30 cellular contexts compared by ENCODE assay signal in genomic region chr13:37966266-37966665, GRCh38.
"Had no signal": no experiment of that assay in that cellular context is flagged by ENCODE, and none has a peak within 500 bp of the region (broad histone marks: within the 10 kb centered on the region; RNA-seq: fewer than 3 reads in every experiment).

No MANE protein-coding gene starts in this region.

- FAIRE-seq: small intestine had no signal

- H3K36me3 ChIP-seq: colonic mucosa, gastroesophageal sphincter, left ventricle myocardium inferior, neutrophil, sigmoid colon, stomach, thyroid gland, upper lobe of right lung had no signal

- H3K9me3 ChIP-seq: colonic mucosa, gastroesophageal sphincter, left ventricle myocardium inferior, neutrophil, stomach, thyroid gland, upper lobe of right lung had no signal

- H3K4me3 ChIP-seq: colonic mucosa, gastroesophageal sphincter, left ventricle myocardium inferior, lung, sigmoid colon, stomach, thyroid gland, upper lobe of right lung had no signal

- ATAC-seq: activated CD8-positive, alpha-beta T cell treated with anti-CD3 and anti-CD28 coated beads for 36 hours; activated naive CD8-positive, alpha-beta T cell treated with anti-CD3 and anti-CD28 coated beads, Interleukin-2, amount 50 U/mL, for 24 hours; activated T-cell treated with anti-CD3 and anti-CD28 coated beads, Interleukin-2, amount 50 U/mL, for 4 hours; activated T-helper 17 cell treated with anti-CD3 and anti-CD28 coated beads, Interleukin-2, amount 50 U/mL, for 72 hours; gastroesophageal sphincter; stimulated activated memory B cell treated with anti-CD40 and anti-IgM and Interleukin-4, amounts not matched to agents 10 μg/mL and 1 μg/mL and 100 μg/mL, for 72 hours; T-cell; upper lobe of right lung had no signal

- DNase-seq: activated B cell treated with CpG ODN at 0.5 μM for 24 hours; activated CD4-positive, alpha-beta T cell treated with anti-CD3 and anti-CD28 coated beads, Interleukin-2, amount 50 U/mL, for 1 hour; activated CD8-positive, alpha-beta T cell treated with anti-CD3 and anti-CD28 coated beads for 36 hours; activated gamma-delta T cell treated with Interleukin-2 at 50 U/mL for 16 hours; activated naive CD4-positive, alpha-beta T cell treated with anti-CD3 and anti-CD28 coated beads, Interleukin-2, amount 50 U/mL, for 16 hours; activated naive CD8-positive, alpha-beta T cell treated with anti-CD3 and anti-CD28 coated beads, Interleukin-2, amount 50 U/mL, for 24 hours; activated T-cell treated with anti-CD3 and anti-CD28 coated beads, Interleukin-2, amount 50 U/mL, for 4 hours; anterior cingulate cortex; colonic mucosa; effector CD8-positive, alpha-beta T cell; erythroblast; head of caudate nucleus; hippocampal formation; immature natural killer cell; kidney glomerular epithelial cell; left ventricle myocardium inferior; sigmoid colon; small intestine; stimulated activated CD4-positive, alpha-beta T cell treated with anti-CD3 and anti-CD28 coated beads, Interleukin-1b, Interleukin-23, amount 100 ng/mL, for 48 hours; stimulated activated CD4-positive, alpha-beta T cell treated with anti-CD3 and anti-CD28 coated beads, Interleukin-4, amount 100 ng/mL, for 4 hours; stimulated activated CD8-positive, alpha-beta memory T cell treated with anti-CD3 and anti-CD28 coated beads, Interleukin-4, amount 100 ng/mL, for 48 hours; stomach; T-cell; thyroid gland; upper lobe of right lung had no signal

- H3K27me3 ChIP-seq: colonic mucosa, gastroesophageal sphincter, neutrophil, sigmoid colon, stomach, thyroid gland, upper lobe of right lung had no signal

- H3K4me1 ChIP-seq: colonic mucosa, gastroesophageal sphincter, left ventricle myocardium inferior, sigmoid colon, stomach, thyroid gland, upper lobe of right lung had no signal

- H3K27ac ChIP-seq: colonic mucosa, gastroesophageal sphincter, left ventricle myocardium inferior, neutrophil, sigmoid colon, stomach, thyroid gland, upper lobe of right lung had no signal
